ENCODE assay signal across 28 cellular contexts in the genomic region with DNA sequence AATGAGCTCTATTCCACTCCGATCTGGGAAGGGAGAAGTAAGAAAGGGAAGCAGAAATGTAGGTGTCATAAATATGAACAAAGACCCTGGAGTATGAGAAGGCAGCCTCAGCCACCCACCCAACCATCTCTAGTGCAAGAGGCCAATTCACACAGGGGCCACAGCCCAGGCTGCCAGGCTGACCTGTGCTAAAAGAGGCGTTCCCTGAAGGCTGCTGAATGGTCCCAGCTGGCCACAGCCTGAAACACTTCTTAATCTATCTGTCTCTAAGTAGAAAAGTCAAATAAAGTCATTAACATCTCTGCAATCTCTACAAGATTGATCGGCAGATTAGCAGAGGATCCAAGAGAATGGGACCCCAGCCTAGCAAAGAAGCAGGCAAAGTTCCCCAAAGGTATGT.
"Had no signal": no experiment of that assay in that cellular context is flagged by ENCODE, and none has a peak within 500 bp of the region (broad histone marks: within the 10 kb centered on the region; RNA-seq: fewer than 3 reads in every experiment).

No MANE protein-coding gene starts in this region.

- H3K4me3 ChIP-seq: ascending aorta, cardiac muscle cell had no signal

- H3K9me3 ChIP-seq: ascending aorta had no signal

- H3K4me1 ChIP-seq: ascending aorta had no signal

- H3K27me3 ChIP-seq: ascending aorta, cardiac muscle cell had no signal

- H3K36me3 ChIP-seq: ascending aorta, cardiac muscle cell had no signal

- H3K27ac ChIP-seq: ascending aorta, cardiac muscle cell had no signal

- DNase-seq: activated CD4-positive, alpha-beta memory T cell treated with anti-CD3 and anti-CD28 coated beads, Interleukin-2, amount 10 ng/mL, durations not matched to agents 7 days and 5 days; activated CD4-positive, alpha-beta T cell treated with anti-CD3 and anti-CD28 coated beads for 1 hour; activated CD4-positive, alpha-beta T cell treated with anti-CD3 and anti-CD28 coated beads for 36 hours; activated CD4-positive, alpha-beta T cell treated with anti-CD3 and anti-CD28 coated beads for 48 hours; activated CD4-positive, alpha-beta T cell treated with anti-CD3 and anti-CD28 coated beads, Interleukin-2, amount 10 ng/mL, durations not matched to agents 7 days and 5 days; activated CD4-positive, alpha-beta T cell treated with anti-CD3 and anti-CD28 coated beads, Interleukin-2, amount 50 U/mL, for 48 hours; activated CD4-positive, CD25-positive, alpha-beta regulatory T cell; activated CD8-positive, alpha-beta memory T cell treated with anti-CD3 and anti-CD28 coated beads for 24 hours; activated CD8-positive, alpha-beta memory T cell treated with anti-CD3 and anti-CD28 coated beads, Interleukin-2, amount 10 ng/mL, durations not matched to agents 7 days and 5 days; activated CD8-positive, alpha-beta memory T cell treated with anti-CD3 and anti-CD28 coated beads, Interleukin-2, amount 50 U/mL, for 48 hours; activated CD8-positive, alpha-beta T cell treated with anti-CD3 and anti-CD28 coated beads, Interleukin-2, amount 10 ng/mL, durations not matched to agents 7 days and 5 days; activated effector memory CD4-positive, alpha-beta T cell treated with Interleukin-2 at 50 U/mL for 16 hours; activated gamma-delta T cell; activated naive CD4-positive, alpha-beta T cell treated with anti-CD3 and anti-CD28 coated beads, Interleukin-2, amount 10 ng/mL, durations not matched to agents 7 days and 5 days; activated naive CD4-positive, alpha-beta T cell treated with Interleukin-2 at 50 U/mL for 16 hours; activated naive CD8-positive, alpha-beta T cell treated with anti-CD3 and anti-CD28 coated beads, Interleukin-2, amount 10 ng/mL, durations not matched to agents 7 days and 5 days; activated naive CD8-positive, alpha-beta T cell treated with anti-CD3 and anti-CD28 coated beads, Interleukin-2, amount 50 U/mL, for 24 hours; activated T-cell treated with anti-CD3 and anti-CD28 coated beads, Interleukin-2, amount 50 U/mL, for 24 hours; activated T-cell treated with anti-CD3 and anti-CD28 coated beads, Interleukin-2, amount 50 U/mL, for 48 hours; amygdala; anterior cingulate cortex; caudate nucleus; cerebellar nuclear complex; T-helper 1 cell; T-helper 2 cell; T-helper 9 cell had no signal
